Comparison of ENCODE assay signal across 9 cellular contexts in genomic region chr12:98456583-98457573, GRCh38. TPM values are rescaled to one million over a fixed set of nuclear protein-coding genes. Genes with fewer than 3 reads are reported as not detected.
DNase-seq lines count a peak whose midpoint lies in the region; ATAC-seq and TF ChIP-seq lines count a peak whose summit lies in the region.
"Had no signal": no experiment of that assay in that cellular context is flagged by ENCODE, and none has a peak within 500 bp of the region (broad histone marks: within the 10 kb centered on the region; RNA-seq: fewer than 3 reads in every experiment).

No MANE protein-coding gene starts in this region.

- H3K4me3 Mint-ChIP-seq in progenitor cell of endocrine pancreas (ENCODE audit: low read depth): peak overlapping the region; percentile 68

- TF ChIP-seq CTCF in heart right ventricle (IDR thresholded peaks at IDR 0.05) (no peak), progenitor cell of endocrine pancreas (IDR thresholded peaks at IDR 0.05; ENCODE audit: unreplicated experiment) (no peak)

- intact Hi-C loops in heart right ventricle (cut with DNase I): no loop called here

- peaks cover 0 to 9% (median 5%) of the 10 kb centered on the region in 9 donors for H3K4me1 ChIP-seq in heart right ventricle

- peak overlapping the region in 1 of 10 donors; percentile 39 for H3K27ac ChIP-seq in heart right ventricle
- H3K27ac ChIP-seq: 22Rv1 had no signal

- 14 to 16% methylated on average over 48 to 49 of the region's 49 CpGs for WGBS in heart right ventricle, 2 donors

- no peaks in the 10 kb centered on the region for H3K9me3 ChIP-seq in heart right ventricle

- peak; percentile 73 to 92 for ATAC-seq in activated naive CD4-positive, alpha-beta T cell treated with anti-CD3 and anti-CD28 coated beads, Interleukin-2, amount 50 U/mL, for 72 hours
- peak; percentile 73 to 96 (median 84) for ATAC-seq in heart right ventricle
- ATAC-seq in GM18858 (IDR thresholded peaks at IDR 0.05; ENCODE audit: unreplicated experiment): no peak

- H3K36me3 Mint-ChIP-seq in activated naive CD4-positive, alpha-beta T cell treated with anti-CD3 and anti-CD28 coated beads, Interleukin-2, amount 50 U/mL, for 72 hours: peaks cover 7 to 19% of the 10 kb centered on the region in 2 donors
- H3K36me3 Mint-ChIP-seq in progenitor cell of endocrine pancreas (ENCODE audit: insufficient read depth): no peaks in the 10 kb centered on the region

- H3K36me3 ChIP-seq in heart right ventricle: no peaks in the 10 kb centered on the region

- no peaks in the 10 kb centered on the region for H3K9me3 Mint-ChIP-seq in activated naive CD4-positive, alpha-beta T cell treated with anti-CD3 and anti-CD28 coated beads, Interleukin-2, amount 50 U/mL, for 72 hours
- H3K9me3 Mint-ChIP-seq in progenitor cell of endocrine pancreas (ENCODE audit: low read depth): no peaks in the 10 kb centered on the region

- H3K27me3 Mint-ChIP-seq in progenitor cell of endocrine pancreas: peaks cover 17% of the 10 kb centered on the region

- peaks cover 1% of the 10 kb centered on the region for H3K4me1 Mint-ChIP-seq in progenitor cell of endocrine pancreas (ENCODE audit: low read depth)

- no peak overlapping the region for H3K27ac Mint-ChIP-seq in activated naive CD4-positive, alpha-beta T cell treated with anti-CD3 and anti-CD28 coated beads, Interleukin-2, amount 50 U/mL, for 72 hours
- peak overlapping the region; percentile 63 for H3K27ac Mint-ChIP-seq in progenitor cell of endocrine pancreas

- H3K27me3 ChIP-seq in heart right ventricle: peaks cover 0 to 19% (median 0%) of the 10 kb centered on the region in 7 donors

- DNase-seq in DMS 273 (lab: John Stamatoyannopoulos, UW; ENCODE audit: unreplicated experiment) (peak; percentile 75), DMS 273 treated with DMSO at 0.1 percent for 48 hours (lab: John Stamatoyannopoulos, UW) (no peak), HuH-7.5 (ENCODE audit: low spot score) (peak; percentile 53), heart right ventricle (peak; percentile 18 to 48), progenitor cell of endocrine pancreas (ENCODE audit: low spot score, unreplicated experiment) (peak; percentile 33), NCI-H1105 treated with DMSO at 0.1 percent for 48 hours (lab: John Stamatoyannopoulos, UW) (no peak)
- peak in 1 of 2 donors; percentile 21 for DNase-seq in activated naive CD4-positive, alpha-beta T cell treated with anti-CD3 and anti-CD28 coated beads, Interleukin-2, amount 50 U/mL, for 72 hours (ENCODE audit: low spot score in 2 of 2)

- peak overlapping the region in 9 of 10 donors; percentile 24 to 54 (median 51) for H3K4me3 ChIP-seq in heart right ventricle

RNA-seq across cellular contexts. Expression of gene TMPO, which starts 58.5 kb away (rescaled TPM):
- 100 to 1,000 TPM; 294 to 438 TPM for total RNA-seq in activated naive CD4-positive, alpha-beta T cell treated with anti-CD3 and anti-CD28 coated beads, Interleukin-2, amount 50 U/mL, for 72 hours
- total RNA-seq in heart right ventricle (10 to 100 TPM in 8 of 10 donors, 1 to 10 TPM in 2; 9.1 to 27.6 (median 12.8) TPM), progenitor cell of endocrine pancreas (191 and 203 TPM in 2 replicates)
- 10 to 100 TPM; 11.1 to 17.5 TPM for polyA plus RNA-seq in heart right ventricle

Comparison
In these comparisons a context has a peak if more than half of its experiments do, and no peak if none do; other contexts are left out.
1. DNase-seq: peak in DMS 273 (single experiment), HuH-7.5 (single experiment), heart right ventricle (2 of 2) and progenitor cell of endocrine pancreas (single experiment); none in DMS 273 treated with DMSO at 0.1 percent for 48 hours (single experiment) and NCI-H1105 treated with DMSO at 0.1 percent for 48 hours (single experiment).